ENCODE assay signal across 8 cellular contexts in genomic region chr17:39939588-39940419, GRCh38. TPM values are rescaled to one million over a fixed set of nuclear protein-coding genes. Genes with fewer than 3 reads are reported as not detected.
A peak's percentile ranks its signal among the peaks of the same experiment; 100 is the strongest.
DNase-seq lines count a peak whose midpoint lies in the region; ATAC-seq, FAIRE-seq and TF ChIP-seq lines count a peak whose summit lies in the region.

No MANE protein-coding gene starts in this region.

- no peak overlapping the region for H3K27ac ChIP-seq in kidney (ENCODE audit: low read depth in 2 of 2, low read length in 2 of 2)

- no peaks in the 10 kb centered on the region for H3K36me3 Mint-ChIP-seq in activated T-helper 2 cell treated with anti-CD3 and anti-CD28 coated beads, Interferon-gamma antibody, Interleukin-2, Interleukin-4, amounts not matched to agents 10 μg/mL and 5 μg/mL and 100 μg/mL, durations not matched to agents 14 hours and 24 hours and 36 hours (ENCODE audit: low read depth)

- no peaks in the 10 kb centered on the region for H3K27me3 Mint-ChIP-seq in activated T-helper 2 cell treated with anti-CD3 and anti-CD28 coated beads, Interferon-gamma antibody, Interleukin-2, Interleukin-4, amounts not matched to agents 10 μg/mL and 5 μg/mL and 100 μg/mL, durations not matched to agents 14 hours and 24 hours and 36 hours (ENCODE audit: low read depth)

- peak; percentile 15 for TF ChIP-seq CTCF in kidney (IDR thresholded peaks at IDR 0.05; ENCODE audit: borderline replicate concordance, extremely low read depth, insufficient read depth)

- no peaks in the 10 kb centered on the region for H3K9me3 ChIP-seq in kidney (ENCODE audit: control insufficient read depth in 1 of 2, low read length in 2 of 2)

- ATAC-seq in GM21619 (IDR thresholded peaks at IDR 0.05; ENCODE audit: unreplicated experiment) (no peak), HG02840 (IDR thresholded peaks at IDR 0.05; ENCODE audit: low FRiP score, unreplicated experiment) (no peak), GM18520 (IDR thresholded peaks at IDR 0.05; ENCODE audit: unreplicated experiment) (no peak)

- DNase-seq in COLO829 (ENCODE audit: low spot score) (peak; percentile 14), GM19239 (ENCODE audit: insufficient read length, low spot score) (no peak), NCI-H146 treated with DMSO at 0.1 percent for 48 hours (lab: John Stamatoyannopoulos, UW; ENCODE audit: unreplicated experiment) (peak; percentile 9), kidney (no peak)
- peak; percentile 50 for DNase-seq in activated T-helper 2 cell treated with anti-CD3 and anti-CD28 coated beads, Interferon-gamma antibody, Interleukin-2, Interleukin-4, amounts not matched to agents 10 μg/mL and 5 μg/mL and 100 μg/mL, durations not matched to agents 14 hours and 24 hours and 36 hours (ENCODE audit: low spot score)

- intact Hi-C loops in activated T-helper 2 cell treated with anti-CD3 and anti-CD28 coated beads, Interferon-gamma antibody, Interleukin-2, Interleukin-4, amounts not matched to agents 10 μg/mL and 5 μg/mL and 100 μg/mL, durations not matched to agents 14 hours and 24 hours and 36 hours (cut with micrococcal nuclease): no loop called here
- intact Hi-C loops in kidney (cut with DNase I): no loop called here

- H3K4me1 ChIP-seq in kidney (ENCODE audit: control insufficient read depth in 1 of 2, insufficient read depth in 1 of 2, low read depth in 1 of 2, low read length in 2 of 2): no peaks in the 10 kb centered on the region

- no peak overlapping the region for H3K9ac ChIP-seq in kidney (ENCODE audit: low read length in 2 of 2)

- H3K4me3 ChIP-seq in kidney (ENCODE audit: low read length in 2 of 2): no peak overlapping the region

- peaks cover 22% of the 10 kb centered on the region for H3K4me1 Mint-ChIP-seq in activated T-helper 2 cell treated with anti-CD3 and anti-CD28 coated beads, Interferon-gamma antibody, Interleukin-2, Interleukin-4, amounts not matched to agents 10 μg/mL and 5 μg/mL and 100 μg/mL, durations not matched to agents 14 hours and 24 hours and 36 hours (ENCODE audit: low read depth)

- no peaks in the 10 kb centered on the region for H3K9me3 Mint-ChIP-seq in activated T-helper 2 cell treated with anti-CD3 and anti-CD28 coated beads, Interferon-gamma antibody, Interleukin-2, Interleukin-4, amounts not matched to agents 10 μg/mL and 5 μg/mL and 100 μg/mL, durations not matched to agents 14 hours and 24 hours and 36 hours

- peak overlapping the region; percentile 80 for H3K27ac Mint-ChIP-seq in activated T-helper 2 cell treated with anti-CD3 and anti-CD28 coated beads, Interferon-gamma antibody, Interleukin-2, Interleukin-4, amounts not matched to agents 10 μg/mL and 5 μg/mL and 100 μg/mL, durations not matched to agents 14 hours and 24 hours and 36 hours

- H3K4me3 Mint-ChIP-seq in activated T-helper 2 cell treated with anti-CD3 and anti-CD28 coated beads, Interferon-gamma antibody, Interleukin-2, Interleukin-4, amounts not matched to agents 10 μg/mL and 5 μg/mL and 100 μg/mL, durations not matched to agents 14 hours and 24 hours and 36 hours (ENCODE audit: low read depth): peak overlapping the region; percentile 38

- H3K36me3 ChIP-seq in kidney (ENCODE audit: control insufficient read depth in 1 of 2, insufficient read depth in 2 of 2, low read length in 2 of 2): no peaks in the 10 kb centered on the region

- FAIRE-seq in GM19239 (lab: Jason Lieb, UNC) (peak; percentile 86), kidney (lab: Jason Lieb, UNC) (no peak)

RNA-seq across cellular contexts. Expression of gene LRRC3C, which starts 12.3 kb away (rescaled TPM):
- not detected in 2 replicates for total RNA-seq in activated T-helper 2 cell treated with anti-CD3 and anti-CD28 coated beads, Interferon-gamma antibody, Interleukin-2, Interleukin-4, amounts not matched to agents 10 μg/mL and 5 μg/mL and 100 μg/mL, durations not matched to agents 14 hours and 24 hours and 36 hours
- total RNA-seq in kidney: not detected
- polyA plus RNA-seq in kidney (ENCODE audit: insufficient read depth, low read depth, low replicate concordance): not detected

RNA-seq across cellular contexts. Expression of gene ORMDL3, which starts 12.4 kb away (rescaled TPM):
- total RNA-seq in activated T-helper 2 cell treated with anti-CD3 and anti-CD28 coated beads, Interferon-gamma antibody, Interleukin-2, Interleukin-4, amounts not matched to agents 10 μg/mL and 5 μg/mL and 100 μg/mL, durations not matched to agents 14 hours and 24 hours and 36 hours: 66.1 and 74.3 TPM in 2 replicates
- 48.8 TPM for total RNA-seq in kidney
- 85.9 TPM for polyA plus RNA-seq in kidney (ENCODE audit: insufficient read depth, low read depth, low replicate concordance)

RNA-seq across cellular contexts. Expression of gene GSDMB, which starts 21.4 kb away (rescaled TPM):
- total RNA-seq in activated T-helper 2 cell treated with anti-CD3 and anti-CD28 coated beads, Interferon-gamma antibody, Interleukin-2, Interleukin-4, amounts not matched to agents 10 μg/mL and 5 μg/mL and 100 μg/mL, durations not matched to agents 14 hours and 24 hours and 36 hours: 24.6 and 26.3 TPM in 2 replicates
- 5.6 TPM for total RNA-seq in kidney
- 3.5 TPM for polyA plus RNA-seq in kidney (ENCODE audit: insufficient read depth, low read depth, low replicate concordance)

RNA-seq across cellular contexts. Expression of gene GSDMA, which starts 23.0 kb away (rescaled TPM):
- total RNA-seq in activated T-helper 2 cell treated with anti-CD3 and anti-CD28 coated beads, Interferon-gamma antibody, Interleukin-2, Interleukin-4, amounts not matched to agents 10 μg/mL and 5 μg/mL and 100 μg/mL, durations not matched to agents 14 hours and 24 hours and 36 hours: 0.11 and 0.53 TPM in 2 replicates
- total RNA-seq in kidney: 0.47 TPM
- 0.80 TPM for polyA plus RNA-seq in kidney (ENCODE audit: insufficient read depth, low read depth, low replicate concordance)

RNA-seq across cellular contexts. Expression of gene PSMD3, which starts 40.8 kb away (rescaled TPM):
- 193 and 196 TPM in 2 replicates for total RNA-seq in activated T-helper 2 cell treated with anti-CD3 and anti-CD28 coated beads, Interferon-gamma antibody, Interleukin-2, Interleukin-4, amounts not matched to agents 10 μg/mL and 5 μg/mL and 100 μg/mL, durations not matched to agents 14 hours and 24 hours and 36 hours
- 66.4 TPM for total RNA-seq in kidney
- polyA plus RNA-seq in kidney (ENCODE audit: insufficient read depth, low read depth, low replicate concordance): 63.6 TPM

Comparison
In these comparisons a context has a peak if more than half of its experiments do, and no peak if none do; other contexts are left out.
1. DNase-seq: peak in COLO829 (single experiment), NCI-H146 treated with DMSO at 0.1 percent for 48 hours (single experiment) and activated T-helper 2 cell treated with anti-CD3 and anti-CD28 coated beads, Interferon-gamma antibody, Interleukin-2, Interleukin-4, amounts not matched to agents 10 μg/mL and 5 μg/mL and 100 μg/mL, durations not matched to agents 14 hours and 24 hours and 36 hours (single experiment); none in GM19239 (single experiment) and kidney (single experiment).